In genomic region chr12:65868133-65868705, GRCh38 we compare ENCODE assay signal across 15 cellular contexts. TPM values are rescaled to one million over a fixed set of nuclear protein-coding genes. Genes with fewer than 3 reads are reported as not detected.
A peak's percentile ranks its signal among the peaks of the same experiment; 100 is the strongest.
DNase-seq lines count a peak whose midpoint lies in the region; ATAC-seq and TF ChIP-seq lines count a peak whose summit lies in the region.
"Had no signal": no experiment of that assay in that cellular context is flagged by ENCODE, and none has a peak within 500 bp of the region (broad histone marks: within the 10 kb centered on the region; RNA-seq: fewer than 3 reads in every experiment).

No MANE protein-coding gene starts in this region.

- H3K79me2 ChIP-seq in hepatocyte: peaks cover 23% of the 10 kb centered on the region

- no peaks in the 10 kb centered on the region for H3K9me3 ChIP-seq in hepatocyte (ENCODE audit: low read depth)
- no peaks in the 10 kb centered on the region for H3K9me3 ChIP-seq in prostate gland
- H3K9me3 ChIP-seq: uterus had no signal

- H3K27ac ChIP-seq in hepatocyte (peak overlapping the region; percentile 20), prostate gland (no peak overlapping the region)
- H3K27ac ChIP-seq: uterus had no signal

- peaks cover 8% of the 10 kb centered on the region for H3K27me3 Mint-ChIP-seq in activated T-helper 17 cell treated with anti-CD3 and anti-CD28 coated beads, Interleukin-2, amount 50 U/mL, for 72 hours

- no peak overlapping the region for H3K4me3 Mint-ChIP-seq in activated T-helper 17 cell treated with anti-CD3 and anti-CD28 coated beads, Interleukin-2, amount 50 U/mL, for 72 hours

- no peaks in the 10 kb centered on the region for H3K4me1 Mint-ChIP-seq in activated T-helper 17 cell treated with anti-CD3 and anti-CD28 coated beads, Interleukin-2, amount 50 U/mL, for 72 hours

- H3K4me3 ChIP-seq in hepatocyte (no peak overlapping the region), prostate gland (no peak overlapping the region)
- H3K4me3 ChIP-seq: lung, uterus had no signal

- H3K36me3 ChIP-seq in hepatocyte (replicated peaks; ENCODE audit: insufficient read depth, low read depth) (no peaks in the 10 kb centered on the region), prostate gland (no peaks in the 10 kb centered on the region)
- H3K36me3 ChIP-seq: uterus had no signal

- H3K27ac Mint-ChIP-seq in activated T-helper 17 cell treated with anti-CD3 and anti-CD28 coated beads, Interleukin-2, amount 50 U/mL, for 72 hours: no peak overlapping the region

- DNase-seq in AG09319 (ENCODE audit: extremely low read depth, low read depth) (peak; percentile 80), LHCN-M2 (ENCODE audit: low read depth) (peak; percentile 89), hepatocyte (ENCODE audit: low spot score) (peak; percentile 28), NCI-H2196 treated with DMSO at 0.1 percent for 48 hours (lab: John Stamatoyannopoulos, UW; ENCODE audit: unreplicated experiment) (no peak), NCI-H524 (lab: John Stamatoyannopoulos, UW) (no peak), prostate gland (ENCODE audit: low spot score) (no peak)
- no peak for DNase-seq in stimulated activated naive CD4-positive, alpha-beta T cell (lab: John Stamatoyannopoulos, UW)
- DNase-seq: activated T-cell treated with anti-CD3 and anti-CD28 coated beads, Interleukin-2, amount 50 U/mL, for 1 hour; central memory CD4-positive, alpha-beta T cell; glutamatergic neuron; NCI-H1048; retina; uterus had no signal

- TF ChIP-seq POLR2A in prostate gland (IDR thresholded peaks at IDR 0.05): no peak

- WGBS in hepatocyte (ENCODE audit: low lambda C conversion rate, missing lambda C conversion rate): 50% methylated on average over 6 of the region's 6 CpGs
- 49% methylated on average over 6 of the region's 6 CpGs for WGBS in prostate gland

- TF ChIP-seq CTCF in AG09319 (IDR thresholded peaks at IDR 0.05; ENCODE audit: low read depth, low read length): no peak
- TF ChIP-seq CTCF in hepatocyte (IDR thresholded peaks at IDR 0.05; ENCODE audit: poor library complexity): no peak
- TF ChIP-seq CTCF in prostate gland (IDR thresholded peaks at IDR 0.05): no peak

- no peaks in the 10 kb centered on the region for H4K20me1 ChIP-seq in hepatocyte (ENCODE audit: insufficient read depth, poor library complexity, severe bottlenecking)

- H3K9me3 Mint-ChIP-seq in activated T-helper 17 cell treated with anti-CD3 and anti-CD28 coated beads, Interleukin-2, amount 50 U/mL, for 72 hours: no peaks in the 10 kb centered on the region

- intact Hi-C loops in prostate gland (cut with DNase I): no loop called here

- H2AFZ ChIP-seq in hepatocyte: no peak overlapping the region

- no peaks in the 10 kb centered on the region for H3K36me3 Mint-ChIP-seq in activated T-helper 17 cell treated with anti-CD3 and anti-CD28 coated beads, Interleukin-2, amount 50 U/mL, for 72 hours (ENCODE audit: low read depth)

- H3K4me1 ChIP-seq in hepatocyte (ENCODE audit: insufficient read depth): no peaks in the 10 kb centered on the region
- H3K4me1 ChIP-seq in prostate gland (replicated peaks): no peaks in the 10 kb centered on the region
- H3K4me1 ChIP-seq: uterus had no signal

- no peak overlapping the region for H3K4me2 ChIP-seq in hepatocyte

- H3K27me3 ChIP-seq in hepatocyte: no peaks in the 10 kb centered on the region
- no peaks in the 10 kb centered on the region for H3K27me3 ChIP-seq in prostate gland (replicated peaks; ENCODE audit: insufficient read depth)
- H3K27me3 ChIP-seq: uterus had no signal

- H3K9me2 ChIP-seq in hepatocyte (replicated peaks; ENCODE audit: insufficient read depth): no peaks in the 10 kb centered on the region

- ATAC-seq in activated T-helper 17 cell treated with anti-CD3 and anti-CD28 coated beads, Interleukin-2, amount 50 U/mL, for 72 hours (replicated peaks): peak; percentile 40

RNA-seq across cellular contexts. Expression of gene HMGA2, which starts 43.9 kb away (rescaled TPM):
- total RNA-seq in LHCN-M2 (2014; rRNA removed): 51.0 and 53.2 TPM in 2 replicates
- polyA plus RNA-seq in LHCN-M2 (2012): 23.8 TPM
- not detected for total RNA-seq in activated T-helper 17 cell treated with anti-CD3 and anti-CD28 coated beads, Interleukin-2, amount 50 U/mL, for 72 hours
- total RNA-seq in hepatocyte: 35.7 and 45.6 TPM in 2 replicates
- polyA plus RNA-seq in hepatocyte: 8.8 and 10.6 TPM in 2 replicates
- total RNA-seq in prostate gland: under 1 TPM; 0.09 to 0.28 TPM

Comparison
In these comparisons a context has a peak if more than half of its experiments do, and no peak if none do; other contexts are left out.
1. DNase-seq: peak in AG09319 (single experiment), LHCN-M2 (single experiment) and hepatocyte (single experiment); none in stimulated activated naive CD4-positive, alpha-beta T cell (0 of 6), NCI-H2196 treated with DMSO at 0.1 percent for 48 hours (single experiment), NCI-H524 (0 of 2) and prostate gland (single experiment).
2. RNA of gene HMGA2, which starts 43.9 kb away (total RNA-seq): 51.0 to 53.2 TPM in LHCN-M2 and 35.7 to 45.6 TPM in hepatocyte; 0.09 to 0.28 TPM in prostate gland and not detected in activated T-helper 17 cell treated with anti-CD3 and anti-CD28 coated beads, Interleukin-2, amount 50 U/mL, for 72 hours; every median in the first group is over 10 times any median in the second.